In genomic region chr2:177256026-177256425, GRCh38 we compare ENCODE assay signal across 18 cellular contexts. TPM values are rescaled to one million over a fixed set of nuclear protein-coding genes. Genes with fewer than 3 reads are reported as not detected.
DNase-seq lines count a peak whose midpoint lies in the region; ATAC-seq and TF ChIP-seq lines count a peak whose summit lies in the region.
"Had no signal": no experiment of that assay in that cellular context is flagged by ENCODE, and none has a peak within 500 bp of the region (broad histone marks: within the 10 kb centered on the region; RNA-seq: fewer than 3 reads in every experiment).

No MANE protein-coding gene starts in this region.

- ATAC-seq in heart right ventricle (no peak), memory B cell (ENCODE audit: low read depth) (no peak), GM18511 (IDR thresholded peaks at IDR 0.05; ENCODE audit: unreplicated experiment) (no peak)
- ATAC-seq in activated CD4-positive, CD25-positive, alpha-beta regulatory T cell treated with anti-CD3 and anti-CD28 coated beads, Interleukin-2, amount 50 U/mL, for 24 hours = no peak

- peaks cover 100% of the 10 kb centered on the region for H3K4me1 ChIP-seq in left ventricle myocardium inferior
- H3K4me1 ChIP-seq in heart right ventricle = peaks cover 19 to 99% (median 95%) of the 10 kb centered on the region in 9 donors
- H3K4me1 ChIP-seq in SJSA1 (replicated peaks) = peaks cover 68% of the 10 kb centered on the region
- H3K4me1 ChIP-seq in uterus = peaks cover 23 to 33% of the 10 kb centered on the region in 2 donors

- H3K9me3 Mint-ChIP-seq in memory B cell (peaks cover 2% of the 10 kb centered on the region), type B pancreatic cell (no peaks in the 10 kb centered on the region)

- TF ChIP-seq POLR2A in uterus (IDR thresholded peaks at IDR 0.05) = no peak

- DNase-seq in left ventricle myocardium inferior = no peak
- DNase-seq in heart right ventricle = no peak
- DNase-seq in SJSA1 (ENCODE audit: low read depth in 1 of 2, low spot score in 2 of 2) = no peak
- DNase-seq in memory B cell (ENCODE audit: low spot score in 2 of 2) = no peak
- DNase-seq in type B pancreatic cell (ENCODE audit: extremely low spot score, unreplicated experiment) = no peak
- DNase-seq in uterus = no peak
- DNase-seq: AML-193; hippocampal formation; MM.1S; NCI-H1694; NCI-H446; nucleus accumbens; stimulated activated CD4-positive, alpha-beta T cell treated with anti-CD3 and anti-CD28 coated beads, Interleukin-2, amount 100 ng/mL, for 24 hours; substantia nigra; WERI-Rb-1 had no signal

- TF ChIP-seq CTCF in left ventricle myocardium inferior (IDR thresholded peaks at IDR 0.05; ENCODE audit: borderline replicate concordance) (no peak), heart right ventricle (IDR thresholded peaks at IDR 0.05) (no peak), type B pancreatic cell (conservative IDR thresholded peaks at IDR 0.05) (no peak), uterus (IDR thresholded peaks at IDR 0.05) (no peak)

- H3K36me3 Mint-ChIP-seq in memory B cell (peaks cover 13% of the 10 kb centered on the region), type B pancreatic cell (peaks cover 50% of the 10 kb centered on the region)

- H3K9me3 ChIP-seq in left ventricle myocardium inferior (replicated peaks) (peaks cover 3% of the 10 kb centered on the region), heart right ventricle (peaks cover 0 to 5% (median 0%) of the 10 kb centered on the region in 11 donors), SJSA1 (replicated peaks) (no peaks in the 10 kb centered on the region), uterus (no peaks in the 10 kb centered on the region)

- H3K4me3 Mint-ChIP-seq in memory B cell (no peak overlapping the region), type B pancreatic cell (peak overlapping the region; percentile 37)

- WGBS in heart right ventricle, 2 donors = 82 to 84% methylated on average over 2 of the region's 2 CpGs

- H3K27ac ChIP-seq in left ventricle myocardium inferior (replicated peaks) = peak overlapping the region; percentile 20
- H3K27ac ChIP-seq in heart right ventricle = peak overlapping the region in 2 of 10 donors; percentile 7 to 29
- 0 out of 2 replicates have a peak overlapping the region, but pooled peaks have one; percentile 16 for H3K27ac ChIP-seq in SJSA1
- no peak overlapping the region for H3K27ac ChIP-seq in uterus
- H3K27ac ChIP-seq: WERI-Rb-1 had no signal

- intact Hi-C loops in left ventricle myocardium inferior (cut with micrococcal nuclease) = no loop called here
- intact Hi-C loops in heart right ventricle (cut with DNase I) = no loop called here
- intact Hi-C loops in uterus (cut with DNase I; ENCODE audit: low total_unique reads) = no loop called here

- H3K27me3 ChIP-seq in left ventricle myocardium inferior (ENCODE audit: low read depth) = no peaks in the 10 kb centered on the region
- H3K27me3 ChIP-seq in heart right ventricle = no peaks in the 10 kb centered on the region
- H3K27me3 ChIP-seq in SJSA1 (replicated peaks) = no peaks in the 10 kb centered on the region
- H3K27me3 ChIP-seq in uterus = no peaks in the 10 kb centered on the region

- H3K27me3 Mint-ChIP-seq in memory B cell (no peaks in the 10 kb centered on the region), type B pancreatic cell (no peaks in the 10 kb centered on the region)

- peak overlapping the region; percentile 20 for H3K27ac Mint-ChIP-seq in memory B cell
- peak overlapping the region; percentile 55 for H3K27ac Mint-ChIP-seq in type B pancreatic cell

- no peaks in the 10 kb centered on the region for H3K36me3 ChIP-seq in left ventricle myocardium inferior
- H3K36me3 ChIP-seq in heart right ventricle = peaks cover 0 to 38% (median 0%) of the 10 kb centered on the region in 9 donors
- peaks cover 75% of the 10 kb centered on the region for H3K36me3 ChIP-seq in SJSA1
- H3K36me3 ChIP-seq in uterus = no peaks in the 10 kb centered on the region

- H3K4me3 ChIP-seq in left ventricle myocardium inferior (no peak overlapping the region), heart right ventricle (no peak overlapping the region), SJSA1 (no peak overlapping the region), uterus (no peak overlapping the region)
- H3K4me3 ChIP-seq: GM12878 had no signal

- peaks cover 46% of the 10 kb centered on the region for H3K4me1 Mint-ChIP-seq in memory B cell
- peaks cover 53% of the 10 kb centered on the region for H3K4me1 Mint-ChIP-seq in type B pancreatic cell (ENCODE audit: unreplicated experiment)

RNA-seq across cellular contexts. Expression of gene NFE2L2, which starts 8.5 kb away (rescaled TPM):
- total RNA-seq in left ventricle myocardium inferior (50.7 TPM), heart right ventricle (10 to 100 TPM; 39.0 to 67.9 (median 57.6) TPM), type B pancreatic cell (ENCODE audit: low replicate concordance) (74.7 and 95.0 TPM in 2 replicates), uterus (100 to 1,000 TPM in 1 of 4 donors, 10 to 100 TPM in 3; 53.0 to 148 (median 90.0) TPM)
- 10 to 100 TPM; 26.4 to 28.8 TPM for polyA plus RNA-seq in heart right ventricle
- total RNA-seq in SJSA1 (2014; rRNA removed; shearing (Covaris generic)) = 65.8 and 119 TPM in 2 replicates

RNA-seq across cellular contexts. Expression of gene HNRNPA3, which starts 43.4 kb away (rescaled TPM):
- 73.2 TPM for total RNA-seq in left ventricle myocardium inferior
- 10 to 100 TPM; 63.7 to 93.8 (median 77.6) TPM for total RNA-seq in heart right ventricle
- polyA plus RNA-seq in heart right ventricle = 10 to 100 TPM; 78.3 to 93.7 TPM
- total RNA-seq in SJSA1 (2014; rRNA removed; shearing (Covaris generic)) = 48.1 and 73.1 TPM in 2 replicates
- total RNA-seq in type B pancreatic cell (ENCODE audit: low replicate concordance) = 203 and 304 TPM in 2 replicates
- 100 to 1,000 TPM in 2 of 4 donors, 10 to 100 TPM in 2; 56.4 to 256 (median 107) TPM for total RNA-seq in uterus

Comparison
In these comparisons a context has a peak if more than half of its experiments do, and no peak if none do; other contexts are left out.
1. H3K27ac ChIP-seq: peak in left ventricle myocardium inferior (single experiment) and SJSA1 (single experiment); none in uterus (0 of 2).